ENCODE assay signal across 8 cellular contexts in genomic region chr2:20447437-20448245, GRCh38. TPM values are rescaled to one million over a fixed set of nuclear protein-coding genes. Genes with fewer than 3 reads are reported as not detected.
A peak's percentile ranks its signal among the peaks of the same experiment; 100 is the strongest.
DNase-seq lines count a peak whose midpoint lies in the region; ATAC-seq and TF ChIP-seq lines count a peak whose summit lies in the region.

No MANE protein-coding gene starts in this region.

- peak; percentile 17 for ATAC-seq in GM18498 (IDR thresholded peaks at IDR 0.05; ENCODE audit: unreplicated experiment)
- ATAC-seq in HG03108 (IDR thresholded peaks at IDR 0.05; ENCODE audit: unreplicated experiment) = peak; percentile 16

- TF ChIP-seq CTCF in AG04450 (IDR thresholded peaks at IDR 0.05; ENCODE audit: low read depth, low read length) (no peak), suprapubic skin (IDR thresholded peaks at IDR 0.05) (no peak)

- H3K18ac ChIP-seq in mesenchymal stem cell (ENCODE audit: low read depth in 1 of 2, low read length in 2 of 2) = peak overlapping the region; percentile 97 to 99

- POLR2A ChIA-PET in AG04450 (lab: Yijun Ruan, JAX) = interaction anchor here (0.5 to 5.1 kb wide), 75 partner anchors 9 to 203 kb away, joined by 3 to 72 read pairs (median 7); partner anchors contain the start of gene HS1BP3

- TF ChIP-seq POLR2A in suprapubic skin (IDR thresholded peaks at IDR 0.05) = no peak

- H3K4ac ChIP-seq in mesenchymal stem cell (ENCODE audit: low read depth in 1 of 2, low read length in 2 of 2) = peak overlapping the region; percentile 86 to 91

- H2AFZ ChIP-seq in mesenchymal stem cell (ENCODE audit: low read depth, low read length) = no peak overlapping the region

- peak overlapping the region; percentile 31 for H3K27ac ChIP-seq in AG04450 (ENCODE audit: low read depth, low read length)
- peak overlapping the region; percentile 71 for H3K27ac ChIP-seq in mesenchymal stem cell (ENCODE audit: low read length, poor library complexity, severe bottlenecking)
- peak overlapping the region; percentile 99 for H3K27ac ChIP-seq in suprapubic skin

- peaks cover 4% of the 10 kb centered on the region; the same call in 1 of the 2 replicates for H3K9me3 ChIP-seq in AG04450 (ENCODE audit: control insufficient read depth, insufficient read depth, low read length)
- H3K9me3 ChIP-seq in mesenchymal stem cell (ENCODE audit: control insufficient read depth, low read length) = no peaks in the 10 kb centered on the region
- no peaks in the 10 kb centered on the region for H3K9me3 ChIP-seq in suprapubic skin

- H2AK5ac ChIP-seq in mesenchymal stem cell (ENCODE audit: low read length, severe bottlenecking) = no peak overlapping the region

- peaks cover 0 to 16% of the 10 kb centered on the region in 2 experiments for H3K36me3 ChIP-seq in mesenchymal stem cell (ENCODE audit: control insufficient read depth in 1 of 2, insufficient read depth in 2 of 2, low read depth in 1 of 2, low read length in 2 of 2)
- peaks cover 16% of the 10 kb centered on the region for H3K36me3 ChIP-seq in suprapubic skin

- WGBS in mesenchymal stem cell = under 1% methylated on average over 75 of the region's 78 CpGs
- under 1% methylated on average over 41 of the region's 78 CpGs for WGBS in suprapubic skin

- DNase-seq in AG04450 (ENCODE audit: low read depth, low spot score) (no peak), T follicular helper cell (ENCODE audit: low read depth) (peak; percentile 4), ecto neural progenitor cell (ENCODE audit: low spot score) (peak; percentile 68), mesenchymal stem cell (peak; percentile 54), suprapubic skin (ENCODE audit: low spot score in 2 of 2) (peak; percentile 74 to 82), GOT3 (lab: John Stamatoyannopoulos, UW) (no peak)

- CTCF ChIA-PET in AG04450 (lab: Charles Lee) = interaction anchor here (0.6 to 4.3 kb wide), 15 partner anchors 11 to 203 kb away, joined by 3 to 22 read pairs (median 5); partner anchors contain the start of gene HS1BP3

- H3K79me1 ChIP-seq in mesenchymal stem cell (replicated peaks; ENCODE audit: low read length, poor library complexity, severe bottlenecking) = peaks cover 5% of the 10 kb centered on the region

- peak overlapping the region; percentile 62 to 84 for H3K23ac ChIP-seq in mesenchymal stem cell (ENCODE audit: low read length in 2 of 2)

- H4K8ac ChIP-seq in mesenchymal stem cell (ENCODE audit: low read length) = peak overlapping the region; percentile 89

- H3K14ac ChIP-seq in mesenchymal stem cell (ENCODE audit: low read length in 2 of 2) = peak overlapping the region; percentile 9 to 99

- peak overlapping the region; percentile 9 for H2BK5ac ChIP-seq in mesenchymal stem cell (ENCODE audit: low read depth, low read length, poor library complexity, severe bottlenecking)

- peak overlapping the region; percentile 85 for H4K91ac ChIP-seq in mesenchymal stem cell (ENCODE audit: low read length)

- H3K4me2 ChIP-seq in mesenchymal stem cell (ENCODE audit: low read length, poor library complexity, severe bottlenecking) = peak overlapping the region; percentile 30

- H3K4me3 ChIP-seq in AG04450 (ENCODE audit: low read depth, low read length) = peak overlapping the region; percentile 91
- peak overlapping the region; percentile 90 to 92 for H3K4me3 ChIP-seq in mesenchymal stem cell (ENCODE audit: insufficient read depth in 1 of 2, low read depth in 1 of 2, low read length in 2 of 2)
- H3K4me3 ChIP-seq in suprapubic skin = peak overlapping the region; percentile 79

- H2BK15ac ChIP-seq in mesenchymal stem cell (ENCODE audit: low read depth, poor library complexity, severe bottlenecking) = peak overlapping the region; percentile 94

- peak overlapping the region; percentile 96 for H3K9ac ChIP-seq in mesenchymal stem cell (ENCODE audit: low read length)

- peak overlapping the region; percentile 85 for H2BK120ac ChIP-seq in mesenchymal stem cell (ENCODE audit: low read depth, low read length)

- peak overlapping the region; percentile 34 to 55 for H2BK12ac ChIP-seq in mesenchymal stem cell (ENCODE audit: low read length in 2 of 2)

- H3K4me1 ChIP-seq in mesenchymal stem cell (ENCODE audit: control insufficient read depth, insufficient read depth, low read depth, low read length) (peaks cover 16% of the 10 kb centered on the region), suprapubic skin (peaks cover 51% of the 10 kb centered on the region)

- H3K27me3 ChIP-seq in AG04450 (ENCODE audit: control insufficient read depth, insufficient read depth, low read length) = no peaks in the 10 kb centered on the region
- no peaks in the 10 kb centered on the region for H3K27me3 ChIP-seq in mesenchymal stem cell (ENCODE audit: control insufficient read depth in 1 of 2, insufficient read depth in 1 of 2, low read length in 2 of 2)
- no peaks in the 10 kb centered on the region for H3K27me3 ChIP-seq in suprapubic skin

- no peak for TF ChIP-seq EP300 in suprapubic skin (IDR thresholded peaks at IDR 0.05)

RNA-seq across cellular contexts. Expression of gene RHOB, which starts 0.8 kb away (rescaled TPM):
- 45.5 and 47.7 TPM in 2 replicates for polyA plus RNA-seq in AG04450 (2011; rRNA removed)
- 21.0 and 22.5 TPM in 2 replicates for polyA minus RNA-seq in AG04450 (2011; rRNA and poly(A)+ RNA removed)
- polyA plus RNA-seq in mesenchymal stem cell (2013, experiment 1 of 2) = 126 TPM
- 126 TPM for polyA plus RNA-seq in mesenchymal stem cell (2013, experiment 2 of 2)
- 100 to 1,000 TPM; 404 to 719 (median 568) TPM for total RNA-seq in suprapubic skin

Comparison
In these comparisons a context has a peak if more than half of its experiments do, and no peak if none do; other contexts are left out.
1. DNase-seq: peak in T follicular helper cell (single experiment), ecto neural progenitor cell (single experiment), mesenchymal stem cell (single experiment) and suprapubic skin (2 of 2); none in AG04450 (single experiment) and GOT3 (single experiment).
2. H3K27ac ChIP-seq: peak in every context shown above with its lines; median percentile 99 in suprapubic skin; 71 in mesenchymal stem cell; 31 in AG04450.
3. Peak in every context shown above with its lines, with median percentiles within 50 percentile points of each other: H3K4me3 ChIP-seq.